In the genomic region with DNA sequence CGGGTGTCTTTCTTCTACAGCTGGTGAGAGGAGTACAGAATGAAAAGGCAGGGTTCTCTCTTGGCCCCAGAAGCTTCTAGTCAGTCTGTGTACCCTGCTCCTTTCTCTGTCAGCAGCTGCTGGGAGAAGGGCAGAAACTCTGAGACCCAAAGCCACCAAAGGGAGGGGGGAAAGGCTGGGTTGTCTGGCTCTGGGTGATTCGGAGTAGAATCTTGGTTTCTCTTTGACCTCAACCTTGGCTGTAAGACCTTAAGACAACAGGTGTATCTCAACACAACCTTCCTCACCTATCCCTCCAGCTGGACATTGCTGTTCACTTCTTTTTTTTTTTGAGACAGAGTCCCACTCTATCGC, we compare ENCODE assay signal across 13 cellular contexts. TPM values are rescaled to one million over a fixed set of nuclear protein-coding genes. Genes with fewer than 3 reads are reported as not detected.
DNase-seq lines count a peak whose midpoint lies in the region; ATAC-seq and TF ChIP-seq lines count a peak whose summit lies in the region.
"Had no signal": no experiment of that assay in that cellular context is flagged by ENCODE, and none has a peak within 500 bp of the region (broad histone marks: within the 10 kb centered on the region; RNA-seq: fewer than 3 reads in every experiment).

No MANE protein-coding gene starts in this region.

- WGBS in stomach, 5 donors = 18 to 37% (median 21%) methylated on average over 3 of the region's 3 CpGs

- TF ChIP-seq CTCF in left lung (IDR thresholded peaks at IDR 0.05) (no peak), stomach (IDR thresholded peaks at IDR 0.05) (no peak)

- H3K4me1 Mint-ChIP-seq in IgD-negative memory B cell (peaks cover 30 to 45% (median 33%) of the 10 kb centered on the region in 3 donors), T-cell (peaks cover 91 to 96% (median 94%) of the 10 kb centered on the region in 3 donors)

- H3K4me3 Mint-ChIP-seq in IgD-negative memory B cell (peak overlapping the region in 2 of 4 donors; percentile 21 to 23), T-cell (peak overlapping the region in 2 of 3 donors; percentile 24 to 60)
- H3K4me3 Mint-ChIP-seq: H9 had no signal

- no peak for TF ChIP-seq POLR2A in stomach (IDR thresholded peaks at IDR 0.05)

- ATAC-seq in T-cell (replicated peaks in 1 of 4) = no peak
- ATAC-seq in left lung = no peak
- no peak for ATAC-seq in HG02763 (IDR thresholded peaks at IDR 0.05; ENCODE audit: unreplicated experiment)
- ATAC-seq in HG02970 (IDR thresholded peaks at IDR 0.05; ENCODE audit: low FRiP score, unreplicated experiment) = no peak
- ATAC-seq in GM19467 (IDR thresholded peaks at IDR 0.05; ENCODE audit: unreplicated experiment) = no peak
- ATAC-seq: sciatic nerve had no signal

- H3K36me3 Mint-ChIP-seq in IgD-negative memory B cell = no peaks in the 10 kb centered on the region
- H3K36me3 Mint-ChIP-seq in T-cell = no peaks in the 10 kb centered on the region
- H3K36me3 Mint-ChIP-seq: immature natural killer cell had no signal

- H3K4me3 ChIP-seq in left lung (no peak overlapping the region), stomach (no peak overlapping the region)

- POLR2A ChIA-PET in T-cell (lab: Charles Lee) = no interaction called here

- H3K4me1 ChIP-seq in left lung (peaks cover 40 to 97% of the 10 kb centered on the region in 2 donors), stomach (peaks cover 81 to 90% (median 85%) of the 10 kb centered on the region in 4 donors)

- no peaks in the 10 kb centered on the region for H3K27me3 ChIP-seq in left lung
- no peaks in the 10 kb centered on the region for H3K27me3 ChIP-seq in stomach

- intact Hi-C loops in left lung (cut with DNase I) (no loop called here), stomach (cut with DNase I; ENCODE audit: low total_unique reads) (no loop called here)

- no peak for DNase-seq in T-cell
- DNase-seq in left lung = no peak
- DNase-seq in stomach = no peak
- DNase-seq: immature natural killer cell, NCI-H774, T1000 had no signal

- no peaks in the 10 kb centered on the region for H3K27me3 Mint-ChIP-seq in IgD-negative memory B cell
- H3K27me3 Mint-ChIP-seq in T-cell = no peaks in the 10 kb centered on the region

- H3K9me3 Mint-ChIP-seq in IgD-negative memory B cell = no peaks in the 10 kb centered on the region
- no peaks in the 10 kb centered on the region for H3K9me3 Mint-ChIP-seq in T-cell
- H3K9me3 Mint-ChIP-seq: activated T-helper 2 cell treated with anti-CD3 and anti-CD28 coated beads, Interferon-gamma antibody, Interleukin-2, Interleukin-4, amounts not matched to agents 10 μg/mL and 5 μg/mL and 100 μg/mL, durations not matched to agents 14 hours and 24 hours and 36 hours; immature natural killer cell had no signal

- no peaks in the 10 kb centered on the region for H3K9me3 ChIP-seq in left lung
- no peaks in the 10 kb centered on the region for H3K9me3 ChIP-seq in stomach

- H3K27ac Mint-ChIP-seq in IgD-negative memory B cell (peak overlapping the region; percentile 26 to 91 (median 78)), T-cell (peak overlapping the region; percentile 93 to 99)
- H3K27ac Mint-ChIP-seq: activated T-helper 2 cell treated with anti-CD3 and anti-CD28 coated beads, Interferon-gamma antibody, Interleukin-2, Interleukin-4, amounts not matched to agents 10 μg/mL and 5 μg/mL and 100 μg/mL, durations not matched to agents 14 hours and 24 hours and 36 hours had no signal

- H3K27ac ChIP-seq in left lung = peak overlapping the region; percentile 48 to 60
- H3K27ac ChIP-seq in stomach = peak overlapping the region; percentile 80 to 98 (median 97)

- H3K36me3 ChIP-seq in left lung (no peaks in the 10 kb centered on the region), stomach (no peaks in the 10 kb centered on the region)

- CTCF ChIA-PET in T-cell (lab: Charles Lee) = interaction anchor here in 1 of 2 donors (0.5 kb wide), 1 partner anchor 128 kb away, joined by 4 read pairs; no protein-coding TSS in a partner anchor

- no peak for TF ChIP-seq EP300 in stomach (IDR thresholded peaks at IDR 0.05)

RNA-seq across cellular contexts. Expression of gene NR1D1, which starts 3.3 kb away (rescaled TPM):
- 3.6 TPM for polyA plus RNA-seq in IgD-negative memory B cell
- 10 to 100 TPM; 11.5 to 33.6 (median 21.9) TPM for total RNA-seq in T-cell
- 10 to 100 TPM in 1 of 2 donors, 1 to 10 TPM in 1; 6.5 to 11.4 TPM for total RNA-seq in left lung
- 10 to 100 TPM in 2 of 5 donors, 1 to 10 TPM in 3; 2.8 to 14.9 (median 9.0) TPM for total RNA-seq in stomach
- 10 to 100 TPM in 1 of 3 donors, 1 to 10 TPM in 2; 5.5 to 20.5 (median 9.6) TPM for polyA plus RNA-seq in stomach

RNA-seq across cellular contexts. Expression of gene MSL1, which starts 18.1 kb away (rescaled TPM):
- polyA plus RNA-seq in IgD-negative memory B cell = 10.1 TPM
- 100 to 1,000 TPM; 106 to 136 (median 115) TPM for total RNA-seq in T-cell
- 100 to 1,000 TPM in 1 of 2 donors, 10 to 100 TPM in 1; 84.1 to 112 TPM for total RNA-seq in left lung
- total RNA-seq in stomach = 100 to 1,000 TPM in 2 of 5 donors, 10 to 100 TPM in 3; 47.1 to 322 (median 90.1) TPM
- polyA plus RNA-seq in stomach = 10 to 100 TPM; 29.3 to 63.8 (median 32.7) TPM

RNA-seq across cellular contexts. Expression of gene CASC3, which starts 36.6 kb away (rescaled TPM):
- polyA plus RNA-seq in IgD-negative memory B cell (49.9 TPM), stomach (10 to 100 TPM; 27.6 to 42.2 (median 37.0) TPM)
- total RNA-seq in T-cell (100 to 1,000 TPM; 116 to 161 (median 126) TPM), left lung (10 to 100 TPM; 63.4 to 98.8 TPM), stomach (100 to 1,000 TPM in 2 of 5 donors, 10 to 100 TPM in 3; 41.9 to 198 (median 85.5) TPM)

RNA-seq across cellular contexts. Expression of gene THRA, which starts 41.0 kb away (rescaled TPM):
- polyA plus RNA-seq in IgD-negative memory B cell (4.6 TPM), stomach (10 to 100 TPM; 21.4 to 37.0 (median 26.4) TPM)
- total RNA-seq in T-cell (10 to 100 TPM; 30.4 to 54.0 (median 48.9) TPM), left lung (10 to 100 TPM; 37.9 to 45.2 TPM), stomach (10 to 100 TPM; 21.1 to 52.2 (median 38.4) TPM)

RNA-seq across cellular contexts. Expression of gene MED24, which starts 49.5 kb away (rescaled TPM):
- polyA plus RNA-seq in IgD-negative memory B cell (51.9 TPM), stomach (10 to 100 TPM; 24.1 to 49.5 (median 32.7) TPM)
- total RNA-seq in T-cell (100 to 1,000 TPM in 1 of 5 donors, 10 to 100 TPM in 4; 75.9 to 104 (median 87.0) TPM), left lung (10 to 100 TPM; 72.0 to 75.2 TPM), stomach (100 to 1,000 TPM in 2 of 5 donors, 10 to 100 TPM in 3; 55.4 to 336 (median 91.6) TPM)
